1 cellular context compared by ENCODE assay signal in the genomic region with DNA sequence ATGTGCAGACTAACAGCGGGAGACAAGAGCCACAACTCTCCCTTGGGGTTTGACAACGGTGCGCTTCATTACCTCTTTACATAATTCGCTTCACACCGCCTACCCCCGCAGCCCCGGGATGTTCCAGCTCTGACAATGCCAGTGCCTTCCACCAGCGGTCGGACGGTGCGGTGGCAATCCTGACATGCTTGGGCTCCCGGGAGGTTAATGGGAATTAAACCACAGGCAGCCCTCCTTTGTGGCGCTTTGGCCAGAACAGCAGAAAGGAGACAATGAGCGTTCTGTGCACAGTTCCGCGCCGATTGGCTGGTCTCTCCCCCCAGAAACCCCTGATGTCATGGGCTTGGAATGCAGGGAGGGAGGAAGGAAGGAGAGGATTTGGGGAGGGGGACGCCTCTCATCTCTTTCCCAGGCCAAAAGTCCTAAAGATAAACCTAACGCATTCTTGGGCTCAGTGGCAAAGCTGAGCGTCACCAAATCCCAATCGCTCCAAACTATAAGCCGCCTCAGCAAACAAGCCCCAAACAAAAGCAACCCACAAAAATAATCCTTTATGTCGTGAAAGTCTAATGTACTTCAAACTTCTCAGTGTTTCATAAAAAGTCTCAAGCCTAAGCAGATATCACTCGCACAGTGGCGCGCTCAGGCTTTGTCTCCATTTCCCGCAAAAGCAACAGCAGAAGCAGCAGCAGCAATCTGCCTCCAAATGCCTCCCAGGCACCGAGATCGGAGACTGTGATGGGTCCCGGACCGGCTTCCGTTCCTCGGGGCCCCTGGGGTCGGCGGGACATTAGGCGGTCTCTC.
A peak's percentile ranks its signal among the peaks of the same experiment; 100 is the strongest.
TF ChIP-seq lines count a peak whose summit lies in the region.

No MANE protein-coding gene starts in this region.

TF ChIP-seq in HepG2, 621 proteins besides CTCF, POLR2A, EP300 and RAD21 (continued from another document and continues in another):
- TF ChIP-seq TCF7L2 (IDR thresholded peaks at IDR 0.05; ENCODE audit: low read depth, low read length) (no peak), KLF6 (CRISPR knock-in tag; IDR thresholded peaks at IDR 0.05) (peak; percentile 5; the same call in 1 of the 2 replicates), TAF15 (IDR thresholded peaks at IDR 0.05; ENCODE audit: low read depth, low read length, poor library complexity, severe bottlenecking) (no peak), NFYC (CRISPR knock-in tag; IDR thresholded peaks at IDR 0.05) (peak; percentile 37), SMAD3 (CRISPR knock-in tag; IDR thresholded peaks at IDR 0.05) (no peak), SRY (CRISPR knock-in tag; IDR thresholded peaks at IDR 0.05) (no peak), NRL (CRISPR knock-in tag; IDR thresholded peaks at IDR 0.05; ENCODE audit: borderline replicate concordance) (no peak), BCL6 (CRISPR knock-in tag; IDR thresholded peaks at IDR 0.05) (no peak), NR2C2 (CRISPR knock-in tag; IDR thresholded peaks at IDR 0.05; ENCODE audit: borderline replicate concordance) (no peak), ZFP90 (CRISPR knock-in tag; IDR thresholded peaks at IDR 0.05; ENCODE audit: borderline replicate concordance) (peak; percentile 81; the same call in 1 of the 2 replicates), NR1H2 (CRISPR knock-in tag; IDR thresholded peaks at IDR 0.05; ENCODE audit: borderline replicate concordance, low read depth) (0 out of 2 replicates have a peak, but pooled peaks have one; percentile 22), ZNF678 (CRISPR knock-in tag; IDR thresholded peaks at IDR 0.05) (no peak), SIX1 (CRISPR knock-in tag; IDR thresholded peaks at IDR 0.05; ENCODE audit: borderline replicate concordance) (no peak), KDM2A (CRISPR knock-in tag; IDR thresholded peaks at IDR 0.05; ENCODE audit: borderline replicate concordance, low read depth) (no peak), ATF7 (IDR thresholded peaks at IDR 0.05) (no peak), ATF7 (CRISPR knock-in tag; IDR thresholded peaks at IDR 0.05) (peak; percentile 96), ZBTB3 (CRISPR knock-in tag; IDR thresholded peaks at IDR 0.05; ENCODE audit: borderline replicate concordance, low read depth) (no peak), SIN3A (IDR thresholded peaks at IDR 0.05; ENCODE audit: borderline replicate concordance, low read depth, low read length) (0 out of 2 replicates have a peak, but pooled peaks have one; percentile 50), ZC3H4 (CRISPR knock-in tag; IDR thresholded peaks at IDR 0.05; ENCODE audit: borderline replicate concordance) (no peak), FOSL1 (CRISPR knock-in tag; IDR thresholded peaks at IDR 0.05; ENCODE audit: borderline replicate concordance) (no peak), SKI (IDR thresholded peaks at IDR 0.05; ENCODE audit: partially characterized antibody) (no peak), SOX13 (IDR thresholded peaks at IDR 0.05) (no peak), SOX13 (CRISPR knock-in tag; conservative IDR thresholded peaks at IDR 0.05 in 1 of 2, IDR thresholded peaks at IDR 0.05 in 1 of 2) (peak in 1 of 2 experiments; percentile 34; a peak in 2 of 4 replicates), ZNF496 (CRISPR knock-in tag; IDR thresholded peaks at IDR 0.05; ENCODE audit: insufficient replicate concordance) (no peak), TEAD3 (CRISPR knock-in tag; optimal IDR thresholded peaks at IDR 0.05; ENCODE audit: borderline replicate concordance) (peak; percentile 96), TAF1 (CRISPR knock-in tag; IDR thresholded peaks at IDR 0.05) (peak; percentile 51), EED (CRISPR knock-in tag; IDR thresholded peaks at IDR 0.05) (no peak), NR2F1 (CRISPR knock-in tag; IDR thresholded peaks at IDR 0.05) (no peak), ZNF264 (CRISPR knock-in tag; IDR thresholded peaks at IDR 0.05) (peak; percentile 61; the same call in 1 of the 2 replicates), ZNF776 (CRISPR knock-in tag; IDR thresholded peaks at IDR 0.05) (no peak), NFIB (CRISPR knock-in tag; IDR thresholded peaks at IDR 0.05; ENCODE audit: borderline replicate concordance) (no peak), ZNF510 (CRISPR knock-in tag; IDR thresholded peaks at IDR 0.05; ENCODE audit: low read depth) (no peak), KAT2B (IDR thresholded peaks at IDR 0.05; ENCODE audit: borderline replicate concordance, low read depth, low read length) (no peak), ZNF232 (CRISPR knock-in tag; IDR thresholded peaks at IDR 0.05; ENCODE audit: borderline replicate concordance) (0 out of 2 replicates have a peak, but pooled peaks have one; percentile 38), ZNF713 (CRISPR knock-in tag; IDR thresholded peaks at IDR 0.05) (no peak), ZFAT (CRISPR knock-in tag; conservative IDR thresholded peaks at IDR 0.05) (no peak), KDM4B (CRISPR knock-in tag; IDR thresholded peaks at IDR 0.05) (no peak), KLF12 (CRISPR knock-in tag; IDR thresholded peaks at IDR 0.05; ENCODE audit: borderline replicate concordance) (peak; percentile 58; the same call in 1 of the 2 replicates), MTA1 (CRISPR knock-in tag; IDR thresholded peaks at IDR 0.05; ENCODE audit: borderline replicate concordance) (no peak), ZNF737 (CRISPR knock-in tag; IDR thresholded peaks at IDR 0.05; ENCODE audit: borderline replicate concordance) (no peak), MTF2 (CRISPR knock-in tag; IDR thresholded peaks at IDR 0.05; ENCODE audit: borderline replicate concordance) (peak; percentile 49; the same call in 1 of the 2 replicates)
- TF ChIP-seq, protein P1, sequence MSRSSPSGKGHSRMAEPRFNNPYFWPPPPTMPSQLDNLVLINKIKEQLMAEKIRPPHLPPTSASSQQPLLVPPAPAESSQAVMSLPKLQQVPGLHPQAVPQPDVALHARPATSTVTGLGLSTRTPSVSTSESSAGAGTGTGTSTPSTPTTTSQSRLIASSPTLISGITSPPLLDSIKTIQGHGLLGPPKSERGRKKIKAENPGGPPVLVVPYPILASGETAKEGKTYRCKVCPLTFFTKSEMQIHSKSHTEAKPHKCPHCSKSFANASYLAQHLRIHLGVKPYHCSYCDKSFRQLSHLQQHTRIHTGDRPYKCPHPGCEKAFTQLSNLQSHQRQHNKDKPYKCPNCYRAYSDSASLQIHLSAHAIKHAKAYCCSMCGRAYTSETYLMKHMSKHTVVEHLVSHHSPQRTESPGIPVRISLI (CRISPR knock-in tag; IDR thresholded peaks at IDR 0.05; ENCODE audit: borderline replicate concordance), result no peak
- TF ChIP-seq, protein P2, sequence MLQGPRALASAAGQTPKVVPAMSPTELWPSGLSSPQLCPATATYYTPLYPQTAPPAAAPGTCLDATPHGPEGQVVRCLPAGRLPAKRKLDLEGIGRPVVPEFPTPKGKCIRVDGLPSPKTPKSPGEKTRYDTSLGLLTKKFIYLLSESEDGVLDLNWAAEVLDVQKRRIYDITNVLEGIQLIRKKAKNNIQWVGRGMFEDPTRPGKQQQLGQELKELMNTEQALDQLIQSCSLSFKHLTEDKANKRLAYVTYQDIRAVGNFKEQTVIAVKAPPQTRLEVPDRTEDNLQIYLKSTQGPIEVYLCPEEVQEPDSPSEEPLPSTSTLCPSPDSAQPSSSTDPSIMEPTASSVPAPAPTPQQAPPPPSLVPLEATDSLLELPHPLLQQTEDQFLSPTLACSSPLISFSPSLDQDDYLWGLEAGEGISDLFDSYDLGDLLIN (CRISPR knock-in tag; IDR thresholded peaks at IDR 0.05; ENCODE audit: borderline replicate concordance), result no peak
- TF ChIP-seq, protein P3, sequence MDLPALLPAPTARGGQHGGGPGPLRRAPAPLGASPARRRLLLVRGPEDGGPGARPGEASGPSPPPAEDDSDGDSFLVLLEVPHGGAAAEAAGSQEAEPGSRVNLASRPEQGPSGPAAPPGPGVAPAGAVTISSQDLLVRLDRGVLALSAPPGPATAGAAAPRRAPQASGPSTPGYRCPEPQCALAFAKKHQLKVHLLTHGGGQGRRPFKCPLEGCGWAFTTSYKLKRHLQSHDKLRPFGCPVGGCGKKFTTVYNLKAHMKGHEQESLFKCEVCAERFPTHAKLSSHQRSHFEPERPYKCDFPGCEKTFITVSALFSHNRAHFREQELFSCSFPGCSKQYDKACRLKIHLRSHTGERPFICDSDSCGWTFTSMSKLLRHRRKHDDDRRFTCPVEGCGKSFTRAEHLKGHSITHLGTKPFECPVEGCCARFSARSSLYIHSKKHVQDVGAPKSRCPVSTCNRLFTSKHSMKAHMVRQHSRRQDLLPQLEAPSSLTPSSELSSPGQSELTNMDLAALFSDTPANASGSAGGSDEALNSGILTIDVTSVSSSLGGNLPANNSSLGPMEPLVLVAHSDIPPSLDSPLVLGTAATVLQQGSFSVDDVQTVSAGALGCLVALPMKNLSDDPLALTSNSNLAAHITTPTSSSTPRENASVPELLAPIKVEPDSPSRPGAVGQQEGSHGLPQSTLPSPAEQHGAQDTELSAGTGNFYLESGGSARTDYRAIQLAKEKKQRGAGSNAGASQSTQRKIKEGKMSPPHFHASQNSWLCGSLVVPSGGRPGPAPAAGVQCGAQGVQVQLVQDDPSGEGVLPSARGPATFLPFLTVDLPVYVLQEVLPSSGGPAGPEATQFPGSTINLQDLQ (CRISPR knock-in tag; IDR thresholded peaks at IDR 0.05), result no peak
- TF ChIP-seq, protein P4, sequence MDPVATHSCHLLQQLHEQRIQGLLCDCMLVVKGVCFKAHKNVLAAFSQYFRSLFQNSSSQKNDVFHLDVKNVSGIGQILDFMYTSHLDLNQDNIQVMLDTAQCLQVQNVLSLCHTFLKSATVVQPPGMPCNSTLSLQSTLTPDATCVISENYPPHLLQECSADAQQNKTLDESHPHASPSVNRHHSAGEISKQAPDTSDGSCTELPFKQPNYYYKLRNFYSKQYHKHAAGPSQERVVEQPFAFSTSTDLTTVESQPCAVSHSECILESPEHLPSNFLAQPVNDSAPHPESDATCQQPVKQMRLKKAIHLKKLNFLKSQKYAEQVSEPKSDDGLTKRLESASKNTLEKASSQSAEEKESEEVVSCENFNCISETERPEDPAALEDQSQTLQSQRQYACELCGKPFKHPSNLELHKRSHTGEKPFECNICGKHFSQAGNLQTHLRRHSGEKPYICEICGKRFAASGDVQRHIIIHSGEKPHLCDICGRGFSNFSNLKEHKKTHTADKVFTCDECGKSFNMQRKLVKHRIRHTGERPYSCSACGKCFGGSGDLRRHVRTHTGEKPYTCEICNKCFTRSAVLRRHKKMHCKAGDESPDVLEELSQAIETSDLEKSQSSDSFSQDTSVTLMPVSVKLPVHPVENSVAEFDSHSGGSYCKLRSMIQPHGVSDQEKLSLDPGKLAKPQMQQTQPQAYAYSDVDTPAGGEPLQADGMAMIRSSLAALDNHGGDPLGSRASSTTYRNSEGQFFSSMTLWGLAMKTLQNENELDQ (CRISPR knock-in tag; IDR thresholded peaks at IDR 0.05; ENCODE audit: borderline replicate concordance), result no peak
- TF ChIP-seq, protein P5, sequence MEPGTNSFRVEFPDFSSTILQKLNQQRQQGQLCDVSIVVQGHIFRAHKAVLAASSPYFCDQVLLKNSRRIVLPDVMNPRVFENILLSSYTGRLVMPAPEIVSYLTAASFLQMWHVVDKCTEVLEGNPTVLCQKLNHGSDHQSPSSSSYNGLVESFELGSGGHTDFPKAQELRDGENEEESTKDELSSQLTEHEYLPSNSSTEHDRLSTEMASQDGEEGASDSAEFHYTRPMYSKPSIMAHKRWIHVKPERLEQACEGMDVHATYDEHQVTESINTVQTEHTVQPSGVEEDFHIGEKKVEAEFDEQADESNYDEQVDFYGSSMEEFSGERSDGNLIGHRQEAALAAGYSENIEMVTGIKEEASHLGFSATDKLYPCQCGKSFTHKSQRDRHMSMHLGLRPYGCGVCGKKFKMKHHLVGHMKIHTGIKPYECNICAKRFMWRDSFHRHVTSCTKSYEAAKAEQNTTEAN (CRISPR knock-in tag; conservative IDR thresholded peaks at IDR 0.05), result 0 out of 2 replicates have a peak, but pooled peaks have one; percentile 36
- TF ChIP-seq, protein P6, sequence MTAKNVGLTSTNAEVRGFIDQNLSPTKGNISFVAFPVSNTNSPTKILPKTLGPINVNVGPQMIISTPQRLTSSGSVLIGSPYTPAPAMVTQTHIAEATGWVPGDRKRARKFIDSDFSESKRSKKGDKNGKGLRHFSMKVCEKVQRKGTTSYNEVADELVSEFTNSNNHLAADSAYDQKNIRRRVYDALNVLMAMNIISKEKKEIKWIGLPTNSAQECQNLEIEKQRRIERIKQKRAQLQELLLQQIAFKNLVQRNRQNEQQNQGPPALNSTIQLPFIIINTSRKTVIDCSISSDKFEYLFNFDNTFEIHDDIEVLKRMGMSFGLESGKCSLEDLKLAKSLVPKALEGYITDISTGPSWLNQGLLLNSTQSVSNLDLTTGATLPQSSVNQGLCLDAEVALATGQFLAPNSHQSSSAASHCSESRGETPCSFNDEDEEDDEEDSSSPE (CRISPR knock-in tag; IDR thresholded peaks at IDR 0.05), result no peak
- TF ChIP-seq, protein P7, sequence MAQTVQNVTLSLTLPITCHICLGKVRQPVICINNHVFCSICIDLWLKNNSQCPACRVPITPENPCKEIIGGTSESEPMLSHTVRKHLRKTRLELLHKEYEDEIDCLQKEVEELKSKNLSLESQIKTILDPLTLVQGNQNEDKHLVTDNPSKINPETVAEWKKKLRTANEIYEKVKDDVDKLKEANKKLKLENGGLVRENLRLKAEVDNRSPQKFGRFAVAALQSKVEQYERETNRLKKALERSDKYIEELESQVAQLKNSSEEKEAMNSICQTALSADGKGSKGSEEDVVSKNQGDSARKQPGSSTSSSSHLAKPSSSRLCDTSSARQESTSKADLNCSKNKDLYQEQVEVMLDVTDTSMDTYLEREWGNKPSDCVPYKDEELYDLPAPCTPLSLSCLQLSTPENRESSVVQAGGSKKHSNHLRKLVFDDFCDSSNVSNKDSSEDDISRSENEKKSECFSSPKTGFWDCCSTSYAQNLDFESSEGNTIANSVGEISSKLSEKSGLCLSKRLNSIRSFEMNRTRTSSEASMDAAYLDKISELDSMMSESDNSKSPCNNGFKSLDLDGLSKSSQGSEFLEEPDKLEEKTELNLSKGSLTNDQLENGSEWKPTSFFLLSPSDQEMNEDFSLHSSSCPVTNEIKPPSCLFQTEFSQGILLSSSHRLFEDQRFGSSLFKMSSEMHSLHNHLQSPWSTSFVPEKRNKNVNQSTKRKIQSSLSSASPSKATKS (CRISPR knock-in tag; IDR thresholded peaks at IDR 0.05), result no peak
- TF ChIP-seq, protein P8, sequence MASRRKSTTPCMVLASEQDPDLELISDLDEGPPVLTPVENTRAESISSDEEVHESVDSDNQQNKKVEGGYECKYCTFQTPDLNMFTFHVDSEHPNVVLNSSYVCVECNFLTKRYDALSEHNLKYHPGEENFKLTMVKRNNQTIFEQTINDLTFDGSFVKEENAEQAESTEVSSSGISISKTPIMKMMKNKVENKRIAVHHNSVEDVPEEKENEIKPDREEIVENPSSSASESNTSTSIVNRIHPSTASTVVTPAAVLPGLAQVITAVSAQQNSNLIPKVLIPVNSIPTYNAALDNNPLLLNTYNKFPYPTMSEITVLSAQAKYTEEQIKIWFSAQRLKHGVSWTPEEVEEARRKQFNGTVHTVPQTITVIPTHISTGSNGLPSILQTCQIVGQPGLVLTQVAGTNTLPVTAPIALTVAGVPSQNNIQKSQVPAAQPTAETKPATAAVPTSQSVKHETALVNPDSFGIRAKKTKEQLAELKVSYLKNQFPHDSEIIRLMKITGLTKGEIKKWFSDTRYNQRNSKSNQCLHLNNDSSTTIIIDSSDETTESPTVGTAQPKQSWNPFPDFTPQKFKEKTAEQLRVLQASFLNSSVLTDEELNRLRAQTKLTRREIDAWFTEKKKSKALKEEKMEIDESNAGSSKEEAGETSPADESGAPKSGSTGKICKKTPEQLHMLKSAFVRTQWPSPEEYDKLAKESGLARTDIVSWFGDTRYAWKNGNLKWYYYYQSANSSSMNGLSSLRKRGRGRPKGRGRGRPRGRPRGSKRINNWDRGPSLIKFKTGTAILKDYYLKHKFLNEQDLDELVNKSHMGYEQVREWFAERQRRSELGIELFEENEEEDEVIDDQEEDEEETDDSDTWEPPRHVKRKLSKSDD (CRISPR knock-in tag; IDR thresholded peaks at IDR 0.05; ENCODE audit: low read depth), result no peak
